In genomic region chr15:83092309-83092976, GRCh38 we compare ENCODE assay signal across 8 cellular contexts. TPM values are rescaled to one million over a fixed set of nuclear protein-coding genes. Genes with fewer than 3 reads are reported as not detected.
DNase-seq lines count a peak whose midpoint lies in the region; ATAC-seq and TF ChIP-seq lines count a peak whose summit lies in the region.

No MANE protein-coding gene starts in this region.

- H3K4me3 Mint-ChIP-seq in stimulated activated naive CD8-positive, alpha-beta T cell treated with anti-CD3 and anti-CD28 coated beads, Interleukin-15, amount 100 ng/mL, for 72 hours = peak overlapping the region in 1 of 2 donors; percentile 44

- no peak overlapping the region for H3K27ac ChIP-seq in OCI-LY7 (ENCODE audit: low read depth, low read length, poor library complexity, severe bottlenecking)

- no peaks in the 10 kb centered on the region for H3K36me3 ChIP-seq in OCI-LY7 (ENCODE audit: insufficient read depth, low read length)

- DNase-seq in GM10248 (ENCODE audit: extremely low spot score) = peak; percentile 65
- peak; percentile 71 for DNase-seq in OCI-LY7 (ENCODE audit: low spot score)
- peak; percentile 21 for DNase-seq in germinal center (ENCODE audit: low spot score)
- DNase-seq in stimulated activated naive CD8-positive, alpha-beta T cell treated with anti-CD3 and anti-CD28 coated beads, Interleukin-15, amount 100 ng/mL, for 72 hours = no peak
- DNase-seq in DMS 273 (lab: John Stamatoyannopoulos, UW; ENCODE audit: unreplicated experiment) = no peak
- DNase-seq in hepatic stellate cell (ENCODE audit: low spot score) = no peak
- no peak for DNase-seq in effector CD4-positive, alpha-beta T cell

- no peaks in the 10 kb centered on the region for H3K79me2 ChIP-seq in OCI-LY7 (ENCODE audit: insufficient read depth, low read depth, low read length)

- CTCF ChIA-PET in GM10248 (lab: Yijun Ruan, JAX) (interaction anchor here (1.0 to 1.1 kb wide), 2 partner anchors 9 to 15 kb away, joined by 3 to 4 read pairs; no protein-coding TSS in a partner anchor), OCI-LY7 (lab: Charles Lee; ENCODE audit: unreplicated experiment) (no interaction called here)

- peaks cover 0 to 5% of the 10 kb centered on the region in 2 donors for H3K9me3 Mint-ChIP-seq in stimulated activated naive CD8-positive, alpha-beta T cell treated with anti-CD3 and anti-CD28 coated beads, Interleukin-15, amount 100 ng/mL, for 72 hours

- no peaks in the 10 kb centered on the region for H4K20me1 ChIP-seq in OCI-LY7 (ENCODE audit: insufficient read depth, low read length)

- H3K4me1 ChIP-seq in OCI-LY7 (ENCODE audit: insufficient read depth, low read length, poor library complexity, severe bottlenecking) = peaks cover 8% of the 10 kb centered on the region

- peak overlapping the region; percentile 75 for H2AFZ ChIP-seq in OCI-LY7 (ENCODE audit: low read length)

- H3K4me3 ChIP-seq in OCI-LY7 (ENCODE audit: low read depth, low read length, poor library complexity, severe bottlenecking) = no peak overlapping the region

- TF ChIP-seq CTCF in GM10248 (IDR thresholded peaks at IDR 0.05; ENCODE audit: control extremely low read depth, extremely low read depth, low read depth, missing control alignments) (no peak), OCI-LY7 (conservative IDR thresholded peaks at IDR 0.05; ENCODE audit: low read length) (no peak)

- intact Hi-C loops in OCI-LY7 (cut with micrococcal nuclease; ENCODE audit: unreplicated experiment) = no loop called here

- BruUV-seq in OCI-LY7 (replicated peaks; lab: Mats Ljungman, UMichigan) = no TSS peak

- ATAC-seq in GM21737 (IDR thresholded peaks at IDR 0.05; ENCODE audit: unreplicated experiment) = peak; percentile 90
- ATAC-seq in stimulated activated naive CD8-positive, alpha-beta T cell treated with anti-CD3 and anti-CD28 coated beads, Interleukin-15, amount 100 ng/mL, for 72 hours = peak; percentile 88

- POLR2A ChIA-PET in GM10248 (lab: Yijun Ruan, JAX) (no interaction called here), OCI-LY7 (lab: Charles Lee) (interaction anchor here (1.0 kb wide), 1 partner anchor 20 kb away, joined by 3 read pairs; no protein-coding TSS in a partner anchor)

- H3K27me3 Mint-ChIP-seq in stimulated activated naive CD8-positive, alpha-beta T cell treated with anti-CD3 and anti-CD28 coated beads, Interleukin-15, amount 100 ng/mL, for 72 hours = peaks cover 16% of the 10 kb centered on the region

- H3K9me3 ChIP-seq in OCI-LY7 (ENCODE audit: low read length) = no peaks in the 10 kb centered on the region

- peaks cover 9% of the 10 kb centered on the region for H3K4me1 Mint-ChIP-seq in stimulated activated naive CD8-positive, alpha-beta T cell treated with anti-CD3 and anti-CD28 coated beads, Interleukin-15, amount 100 ng/mL, for 72 hours

- peak overlapping the region; percentile 43 for H3K4me2 ChIP-seq in OCI-LY7 (ENCODE audit: low read length)

- H3K9me2 ChIP-seq in OCI-LY7 (ENCODE audit: insufficient read depth, low read length) = no peaks in the 10 kb centered on the region

- peak overlapping the region; percentile 3 to 74 for H3K27ac Mint-ChIP-seq in stimulated activated naive CD8-positive, alpha-beta T cell treated with anti-CD3 and anti-CD28 coated beads, Interleukin-15, amount 100 ng/mL, for 72 hours

RNA-seq across cellular contexts. Expression of gene TM6SF1, which starts 15.0 kb away (rescaled TPM):
- 20.2 and 27.2 TPM in 2 replicates for total RNA-seq in OCI-LY7 (2014; rRNA removed; shearing (Covaris generic))
- total RNA-seq in OCI-LY7 (2022) = 28.7 and 37.6 TPM in 2 replicates

RNA-seq across cellular contexts. Expression of gene BTBD1, which starts 25.4 kb away (rescaled TPM):
- 95.4 and 99.5 TPM in 2 replicates for total RNA-seq in OCI-LY7 (2014; rRNA removed; shearing (Covaris generic))
- total RNA-seq in OCI-LY7 (2022) = 90.2 and 92.6 TPM in 2 replicates

Comparison
In these comparisons a context has a peak if more than half of its experiments do, and no peak if none do; other contexts are left out.
1. DNase-seq: peak in GM10248 (single experiment), OCI-LY7 (single experiment) and germinal center (single experiment); none in stimulated activated naive CD8-positive, alpha-beta T cell treated with anti-CD3 and anti-CD28 coated beads, Interleukin-15, amount 100 ng/mL, for 72 hours (0 of 2), DMS 273 (single experiment), hepatic stellate cell (single experiment) and effector CD4-positive, alpha-beta T cell (single experiment).